Comparison of ENCODE assay signal across 8 cellular contexts in genomic region chr10:63133056-63133786, GRCh38. TPM values are rescaled to one million over a fixed set of nuclear protein-coding genes. Genes with fewer than 3 reads are reported as not detected.
DNase-seq lines count a peak whose midpoint lies in the region; ATAC-seq and TF ChIP-seq lines count a peak whose summit lies in the region.

Gene NRBF2 (plus strand): TSS chr10:63133328. CDS start chr10:63133471, 143 bp downstream.

- TF ChIP-seq CTCF in GM20000 (IDR thresholded peaks at IDR 0.05; ENCODE audit: extremely low read depth, missing control alignments), result peak; percentile 28

- POLR2A ChIA-PET in activated CD8-positive, alpha-beta memory T cell treated with anti-CD3 and anti-CD28 coated beads for 36 hours (lab: Charles Lee), result interaction anchor here (0.8 to 1.2 kb wide), 4 partner anchors 34 to 519 kb away, joined by 3 to 5 read pairs (median 4); partner anchors contain the start of gene EGR2

- H3K4me1 Mint-ChIP-seq in effector memory CD8-positive, alpha-beta T cell (ENCODE audit: low read depth in 2 of 2), result peaks cover 15 to 24% of the 10 kb centered on the region in 2 donors
- peaks cover 15% of the 10 kb centered on the region for H3K4me1 Mint-ChIP-seq in memory B cell

- peak within 1 kb of the TSS; percentile 92 to 95 for H3K27ac Mint-ChIP-seq in effector memory CD8-positive, alpha-beta T cell
- peak within 1 kb of the TSS; percentile 96 for H3K27ac Mint-ChIP-seq in memory B cell

- peak; percentile 89 for ATAC-seq in effector memory CD8-positive, alpha-beta T cell (replicated peaks)
- peak; percentile 87 for ATAC-seq in memory B cell (ENCODE audit: low read depth)

- CTCF ChIA-PET in activated CD8-positive, alpha-beta memory T cell treated with anti-CD3 and anti-CD28 coated beads for 36 hours (lab: Charles Lee), result interaction anchor here (1.2 to 1.6 kb wide), 3 partner anchors 34 to 539 kb away, joined by 3 to 6 read pairs (median 3); no protein-coding TSS in a partner anchor

- peaks cover 15% of the 10 kb centered on the region for H3K36me3 Mint-ChIP-seq in effector memory CD8-positive, alpha-beta T cell (ENCODE audit: insufficient read depth)
- peaks cover 3% of the 10 kb centered on the region for H3K36me3 Mint-ChIP-seq in memory B cell

- H3K9me3 Mint-ChIP-seq in effector memory CD8-positive, alpha-beta T cell, result peaks cover 3 to 6% of the 10 kb centered on the region in 2 donors
- peaks cover 13% of the 10 kb centered on the region for H3K9me3 Mint-ChIP-seq in memory B cell

- H3K27me3 Mint-ChIP-seq in effector memory CD8-positive, alpha-beta T cell, result peaks cover 0 to 5% of the 10 kb centered on the region in 2 donors
- H3K27me3 Mint-ChIP-seq in memory B cell, result peaks cover 2% of the 10 kb centered on the region

- peak within 1 kb of the TSS; percentile 88 to 92 for H3K4me3 Mint-ChIP-seq in effector memory CD8-positive, alpha-beta T cell
- peak within 1 kb of the TSS; percentile 94 for H3K4me3 Mint-ChIP-seq in memory B cell

- DNase-seq in COR-L47 (lab: John Stamatoyannopoulos, UW) (peak; percentile 100), GM20000 (ENCODE audit: low spot score) (peak; percentile 93), HT-29 (ENCODE audit: low spot score) (peak; percentile 98), memory B cell (ENCODE audit: low spot score in 2 of 2) (peak; percentile 94 to 97)
- DNase-seq in NK-92 treated with Interleukin-12 subunit alpha and Interleukin-12 subunit beta, amount 100 ng/mL, for 24 hours (lab: John Stamatoyannopoulos, UW), result peak; percentile 89
- DNase-seq in effector memory CD8-positive, alpha-beta T cell, result peak; percentile 96 to 97 (median 96)
- DNase-seq in stimulated activated CD8-positive, alpha-beta memory T cell treated with anti-CD3 and anti-CD28 coated beads, Interleukin-12 subunit alpha, Interleukin-12 subunit beta, amount 100 ng/mL, for 24 hours (ENCODE audit: extremely low read depth), result peak; percentile 94

RNA-seq across cellular contexts. Expression of gene NRBF2, which starts in this region (rescaled TPM):
- 5.2 and 9.4 TPM in 2 replicates for total RNA-seq in HT-29 (2014; rRNA removed; shearing (Covaris generic))
- total RNA-seq in activated CD8-positive, alpha-beta memory T cell treated with anti-CD3 and anti-CD28 coated beads for 36 hours, result 10 to 100 TPM; 25.1 to 29.8 TPM

Comparison
In these comparisons a context has a peak if more than half of its experiments do, and no peak if none do; other contexts are left out.
1. Peak in every context shown above with its lines: DNase-seq and ATAC-seq.